7 cellular contexts compared by ENCODE assay signal in the genomic region with DNA sequence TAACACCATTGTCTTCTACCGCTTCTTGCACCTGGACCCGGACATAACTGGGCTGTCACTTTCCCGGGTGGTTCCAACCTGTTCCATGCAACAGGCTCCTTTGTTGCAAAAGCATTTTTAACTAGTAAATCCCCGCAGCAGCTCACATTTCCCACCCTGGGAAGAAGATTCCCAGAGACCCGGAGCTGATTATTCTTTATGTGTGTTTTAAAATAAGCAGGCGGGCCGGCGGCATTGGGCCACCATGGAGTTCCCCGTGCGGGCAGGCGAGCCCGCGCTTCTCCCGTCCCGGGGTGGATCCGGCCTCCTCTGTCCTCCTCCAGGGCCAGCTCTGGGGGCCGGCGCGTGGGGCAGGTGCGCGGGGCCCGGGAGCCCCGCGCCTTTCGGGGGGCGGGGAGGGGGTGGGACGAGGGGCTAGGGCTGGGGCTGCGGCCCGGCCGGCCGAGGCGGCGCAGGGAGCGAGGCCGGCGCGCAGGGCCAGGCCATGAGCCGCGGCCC. TPM values are rescaled to one million over a fixed set of nuclear protein-coding genes. Genes with fewer than 3 reads are reported as not detected.
DNase-seq lines count a peak whose midpoint lies in the region; ATAC-seq and TF ChIP-seq lines count a peak whose summit lies in the region.

No MANE protein-coding gene starts in this region.

- BruUV-seq in PC-9 (replicated peaks; lab: Mats Ljungman, UMichigan), result no TSS peak

- H3K27ac ChIP-seq in PC-9 (0 out of 2 replicates have a peak overlapping the region, but pooled peaks have one; percentile 6), neural cell (ENCODE audit: low read length) (no peak overlapping the region)
- no peak overlapping the region for H3K27ac ChIP-seq in effector memory CD4-positive, alpha-beta T cell (ENCODE audit: insufficient read depth, low read length, poor library complexity, severe bottlenecking)

- ATAC-seq in HG03432 (IDR thresholded peaks at IDR 0.05; ENCODE audit: unreplicated experiment) (no peak), HG03039 (IDR thresholded peaks at IDR 0.05; ENCODE audit: unreplicated experiment) (no peak)

- H3K27me3 ChIP-seq in PC-9 (ENCODE audit: insufficient read depth, low read depth), result no peaks in the 10 kb centered on the region
- H3K27me3 ChIP-seq in effector memory CD4-positive, alpha-beta T cell (replicated peaks; ENCODE audit: control insufficient read depth, insufficient read depth, low read length, poor library complexity, severe bottlenecking), result no peaks in the 10 kb centered on the region
- H3K27me3 ChIP-seq in neural cell (ENCODE audit: insufficient read depth, low read depth, low read length), result no peaks in the 10 kb centered on the region

- H3K9ac ChIP-seq in neural cell (ENCODE audit: low read length), result peak overlapping the region; percentile 67

- CTCF ChIA-PET in PC-9 (lab: Charles Lee) (interaction anchor here (0.7 kb wide), 1 partner anchor 205 kb away, joined by 9 read pairs; no protein-coding TSS in a partner anchor), HEK293T (lab: Yijun Ruan, JAX) (no interaction called here)

- peaks cover 16% of the 10 kb centered on the region; the same call in 1 of the 2 replicates for H3K36me3 ChIP-seq in PC-9 (ENCODE audit: low read depth)
- H3K36me3 ChIP-seq in effector memory CD4-positive, alpha-beta T cell (ENCODE audit: control insufficient read depth, insufficient read depth, low read length), result peaks cover 22% of the 10 kb centered on the region
- no peaks in the 10 kb centered on the region for H3K36me3 ChIP-seq in neural cell (ENCODE audit: insufficient read depth, low read length)

- H3K9me2 ChIP-seq in PC-9 (ENCODE audit: insufficient read depth), result no peaks in the 10 kb centered on the region
- no peaks in the 10 kb centered on the region for H3K9me2 ChIP-seq in neural cell (ENCODE audit: insufficient read depth, low read length)

- H3K9me3 ChIP-seq in PC-9 (ENCODE audit: insufficient read depth, low read depth) (no peaks in the 10 kb centered on the region), neural cell (ENCODE audit: low read length) (no peaks in the 10 kb centered on the region)
- H3K9me3 ChIP-seq in effector memory CD4-positive, alpha-beta T cell (ENCODE audit: control insufficient read depth, low read length), result peaks cover 6% of the 10 kb centered on the region

- peak overlapping the region; percentile 100 for H3K4me2 ChIP-seq in PC-9
- H3K4me2 ChIP-seq in neural cell (ENCODE audit: low read length), result peak overlapping the region; percentile 92

- intact Hi-C loops in PC-9 (cut with micrococcal nuclease; ENCODE audit: unreplicated experiment), result loop anchor here (5.0 kb wide), 6 partner anchors 71 to 281 kb away; a partner anchor contains a TSS

- TF ChIP-seq RAD21 in neural cell (conservative IDR thresholded peaks at IDR 0.05), result no peak

- H4K20me1 ChIP-seq in PC-9 (ENCODE audit: insufficient read depth) (peaks cover 12% of the 10 kb centered on the region), neural cell (ENCODE audit: insufficient read depth) (no peaks in the 10 kb centered on the region)

- H3K79me2 ChIP-seq in PC-9 (ENCODE audit: low read depth) (peaks cover 64% of the 10 kb centered on the region), neural cell (replicated peaks; ENCODE audit: insufficient read depth, low read length) (peaks cover 60% of the 10 kb centered on the region)

- no peak overlapping the region for H2AFZ ChIP-seq in PC-9
- H2AFZ ChIP-seq in neural cell (ENCODE audit: low read depth, low read length), result no peak overlapping the region

- TF ChIP-seq EP300 in neural cell (conservative IDR thresholded peaks at IDR 0.05; ENCODE audit: poor library complexity, severe bottlenecking), result no peak

- DNase-seq in GM20000 (ENCODE audit: low spot score) (peak; percentile 63), PC-9 (peak in 1 of 2 experiments; percentile 10), HEK293T (ENCODE audit: extremely low spot score) (no peak)
- DNase-seq in effector memory CD4-positive, alpha-beta T cell, result no peak

- TF ChIP-seq CTCF in GM20000 (IDR thresholded peaks at IDR 0.05; ENCODE audit: extremely low read depth, missing control alignments), result no peak
- no peak for TF ChIP-seq CTCF in PC-9 (conservative IDR thresholded peaks at IDR 0.05)
- TF ChIP-seq CTCF in neural cell (IDR thresholded peaks at IDR 0.05; ENCODE audit: poor library complexity, severe bottlenecking), result no peak

- H3K4me3 ChIP-seq in PC-9 (peak overlapping the region; percentile 98), neural cell (ENCODE audit: low read length) (peak overlapping the region; percentile 91)
- peak overlapping the region; percentile 59 for H3K4me3 ChIP-seq in effector memory CD4-positive, alpha-beta T cell (ENCODE audit: insufficient read depth, low read depth, low read length, poor library complexity, severe bottlenecking)

- peaks cover 25% of the 10 kb centered on the region for H3K4me1 ChIP-seq in PC-9 (replicated peaks; ENCODE audit: insufficient read depth)
- peaks cover 15% of the 10 kb centered on the region for H3K4me1 ChIP-seq in effector memory CD4-positive, alpha-beta T cell (ENCODE audit: control insufficient read depth, insufficient read depth, low read length, poor library complexity, severe bottlenecking)

- H3F3A ChIP-seq in PC-9 (ENCODE audit: insufficient read depth, low read depth), result peaks cover 37% of the 10 kb centered on the region
- H3F3A ChIP-seq in neural cell (ENCODE audit: insufficient read depth, low read length, poor library complexity, severe bottlenecking), result no peaks in the 10 kb centered on the region

- POLR2A ChIA-PET in PC-9 (lab: Charles Lee; ENCODE audit: unreplicated experiment) (no interaction called here), HEK293T (lab: Yijun Ruan, JAX) (no interaction called here)

TF ChIP-seq in neural cell, 6 proteins besides CTCF, POLR2A, EP300 and RAD21:
- TF ChIP-seq TAF1 (IDR thresholded peaks at IDR 0.05; ENCODE audit: low read depth) (no peak), EZH2 (IDR thresholded peaks at IDR 0.05; ENCODE audit: borderline replicate concordance, insufficient read depth, low read length, poor library complexity, severe bottlenecking) (no peak), SMC3 (conservative IDR thresholded peaks at IDR 0.05; ENCODE audit: poor library complexity) (no peak)
- TF ChIP-seq, protein P1, sequence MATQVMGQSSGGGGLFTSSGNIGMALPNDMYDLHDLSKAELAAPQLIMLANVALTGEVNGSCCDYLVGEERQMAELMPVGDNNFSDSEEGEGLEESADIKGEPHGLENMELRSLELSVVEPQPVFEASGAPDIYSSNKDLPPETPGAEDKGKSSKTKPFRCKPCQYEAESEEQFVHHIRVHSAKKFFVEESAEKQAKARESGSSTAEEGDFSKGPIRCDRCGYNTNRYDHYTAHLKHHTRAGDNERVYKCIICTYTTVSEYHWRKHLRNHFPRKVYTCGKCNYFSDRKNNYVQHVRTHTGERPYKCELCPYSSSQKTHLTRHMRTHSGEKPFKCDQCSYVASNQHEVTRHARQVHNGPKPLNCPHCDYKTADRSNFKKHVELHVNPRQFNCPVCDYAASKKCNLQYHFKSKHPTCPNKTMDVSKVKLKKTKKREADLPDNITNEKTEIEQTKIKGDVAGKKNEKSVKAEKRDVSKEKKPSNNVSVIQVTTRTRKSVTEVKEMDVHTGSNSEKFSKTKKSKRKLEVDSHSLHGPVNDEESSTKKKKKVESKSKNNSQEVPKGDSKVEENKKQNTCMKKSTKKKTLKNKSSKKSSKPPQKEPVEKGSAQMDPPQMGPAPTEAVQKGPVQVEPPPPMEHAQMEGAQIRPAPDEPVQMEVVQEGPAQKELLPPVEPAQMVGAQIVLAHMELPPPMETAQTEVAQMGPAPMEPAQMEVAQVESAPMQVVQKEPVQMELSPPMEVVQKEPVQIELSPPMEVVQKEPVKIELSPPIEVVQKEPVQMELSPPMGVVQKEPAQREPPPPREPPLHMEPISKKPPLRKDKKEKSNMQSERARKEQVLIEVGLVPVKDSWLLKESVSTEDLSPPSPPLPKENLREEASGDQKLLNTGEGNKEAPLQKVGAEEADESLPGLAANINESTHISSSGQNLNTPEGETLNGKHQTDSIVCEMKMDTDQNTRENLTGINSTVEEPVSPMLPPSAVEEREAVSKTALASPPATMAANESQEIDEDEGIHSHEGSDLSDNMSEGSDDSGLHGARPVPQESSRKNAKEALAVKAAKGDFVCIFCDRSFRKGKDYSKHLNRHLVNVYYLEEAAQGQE (IDR thresholded peaks at IDR 0.05; ENCODE audit: borderline replicate concordance), result no peak

TF ChIP-seq in HEK293T, 16 proteins besides CTCF, POLR2A, EP300 and RAD21:
- no peak for TF ChIP-seq SP1 (IDR thresholded peaks at IDR 0.05)

RNA-seq across cellular contexts. Expression of a gene that starts 1.6 kb away (rescaled TPM):
- 19.3 and 22.7 TPM in 2 replicates for total RNA-seq in PC-9 (2021)
- 11.1 and 11.9 TPM in 2 replicates for polyA plus RNA-seq in neural cell
- 18.5 and 20.4 TPM in 2 replicates for polyA minus RNA-seq in neural cell

RNA-seq across cellular contexts. Expression of a gene that starts 1.9 kb away (rescaled TPM):
- total RNA-seq in PC-9 (2021), result 43.8 and 47.6 TPM in 2 replicates
- 28.1 and 38.9 TPM in 2 replicates for polyA plus RNA-seq in neural cell
- polyA minus RNA-seq in neural cell, result 49.2 and 53.8 TPM in 2 replicates
